24 cellular contexts compared by ENCODE assay signal in genomic region chr4:124386648-124387047, GRCh38.
DNase-seq lines count a peak whose midpoint lies in the region; ATAC-seq and TF ChIP-seq lines count a peak whose summit lies in the region.
"Had no signal": no experiment of that assay in that cellular context is flagged by ENCODE, and none has a peak within 500 bp of the region (broad histone marks: within the 10 kb centered on the region; RNA-seq: fewer than 3 reads in every experiment).

No MANE protein-coding gene starts in this region.

- H3K4me3 ChIP-seq in GM12865 (ENCODE audit: low read depth, low read length) (no peak overlapping the region), choroid plexus epithelial cell (ENCODE audit: low read depth, low read length) (no peak overlapping the region), tibial artery (no peak overlapping the region)
- H3K4me3 ChIP-seq: A549, esophagus muscularis mucosa had no signal

- TF ChIP-seq CTCF in GM12865 (IDR thresholded peaks at IDR 0.05; ENCODE audit: insufficient read depth, low read depth, low read length, missing control alignments) (no peak), choroid plexus epithelial cell (conservative IDR thresholded peaks at IDR 0.05; ENCODE audit: low read depth, low read length) (no peak), mesothelial cell of epicardium (IDR thresholded peaks at IDR 0.05; ENCODE audit: unreplicated experiment) (no peak), tibial artery (IDR thresholded peaks at IDR 0.05) (no peak)

- H3K36me3 Mint-ChIP-seq in activated CD4-positive, alpha-beta T cell treated with anti-CD3 and anti-CD28 coated beads, Interleukin-2, amount 10 ng/mL, durations not matched to agents 24 days and 14 days (ENCODE audit: low read depth), result no peaks in the 10 kb centered on the region
- no peaks in the 10 kb centered on the region for H3K36me3 Mint-ChIP-seq in mesothelial cell of epicardium
- H3K36me3 Mint-ChIP-seq: activated naive CD4-positive, alpha-beta T cell treated with anti-CD3 and anti-CD28 coated beads, Interleukin-2, amount 50 U/mL, for 24 hours had no signal

- peaks cover 0 to 16% (median 1%) of the 10 kb centered on the region in 4 donors for H3K4me1 ChIP-seq in tibial artery
- H3K4me1 ChIP-seq: ascending aorta had no signal

- ATAC-seq in GM19467 (IDR thresholded peaks at IDR 0.05; ENCODE audit: unreplicated experiment), result peak; percentile 50
- ATAC-seq in HG03521 (IDR thresholded peaks at IDR 0.05; ENCODE audit: unreplicated experiment), result peak; percentile 66
- ATAC-seq in HG02759 (IDR thresholded peaks at IDR 0.05; ENCODE audit: unreplicated experiment), result no peak
- ATAC-seq: A549, Right ventricle myocardium inferior had no signal

- no peaks in the 10 kb centered on the region for H3K9me3 Mint-ChIP-seq in activated CD4-positive, alpha-beta T cell treated with anti-CD3 and anti-CD28 coated beads, Interleukin-2, amount 10 ng/mL, durations not matched to agents 24 days and 14 days
- no peaks in the 10 kb centered on the region for H3K9me3 Mint-ChIP-seq in mesothelial cell of epicardium
- H3K9me3 Mint-ChIP-seq: activated naive CD4-positive, alpha-beta T cell treated with anti-CD3 and anti-CD28 coated beads, Interleukin-2, amount 50 U/mL, for 24 hours; activated T-helper 1 cell treated with anti-CD3 and anti-CD28 coated beads, Interleukin-12 subunit alpha, Interleukin-12 subunit beta, Interleukin-2, Interleukin-4 antibody, amounts not matched to agents 30 ng/mL and 10 ng/mL and 1 ng/mL, durations not matched to agents 14 hours and 24 hours and 36 hours had no signal

- peak overlapping the region in 1 of 2 donors; percentile 22 for H3K27ac ChIP-seq in tibial artery
- H3K27ac ChIP-seq: A549, ascending aorta, esophagus muscularis mucosa, KMS-11 had no signal

- H3K27ac Mint-ChIP-seq in activated CD4-positive, alpha-beta T cell treated with anti-CD3 and anti-CD28 coated beads, Interleukin-2, amount 10 ng/mL, durations not matched to agents 24 days and 14 days, result no peak overlapping the region
- H3K27ac Mint-ChIP-seq in mesothelial cell of epicardium, result no peak overlapping the region
- H3K27ac Mint-ChIP-seq: activated naive CD4-positive, alpha-beta T cell treated with anti-CD3 and anti-CD28 coated beads, Interleukin-2, amount 50 U/mL, for 24 hours; activated T-helper 1 cell treated with anti-CD3 and anti-CD28 coated beads, Interleukin-12 subunit alpha, Interleukin-12 subunit beta, Interleukin-2, Interleukin-4 antibody, amounts not matched to agents 30 ng/mL and 10 ng/mL and 1 ng/mL, durations not matched to agents 14 hours and 24 hours and 36 hours had no signal

- no peaks in the 10 kb centered on the region for H3K9me3 ChIP-seq in tibial artery
- H3K9me3 ChIP-seq: A549, ascending aorta, esophagus muscularis mucosa had no signal

- peak; percentile 7 for DNase-seq in GM12865 (ENCODE audit: low read depth)
- peak; percentile 68 for DNase-seq in choroid plexus epithelial cell (ENCODE audit: low read depth)
- DNase-seq in activated CD4-positive, alpha-beta T cell treated with anti-CD3 and anti-CD28 coated beads, Interleukin-2, amount 10 ng/mL, durations not matched to agents 24 days and 14 days, result no peak
- no peak for DNase-seq in mesothelial cell of epicardium (ENCODE audit: low spot score in 2 of 2, unreplicated experiment in 2 of 2)
- no peak for DNase-seq in tibial artery
- DNase-seq: cerebellar nuclear complex; effector CD4-positive, alpha-beta T cell; EL; H7; mammary epithelial cell; NCI-H1092; NCI-H2029; retina; stimulated activated CD4-positive, alpha-beta T cell treated with anti-CD3 and anti-CD28 coated beads, Interleukin-12 subunit alpha, Interleukin-12 subunit beta, amount 100 ng/mL, for 4 hours had no signal

- intact Hi-C loops in activated CD4-positive, alpha-beta T cell treated with anti-CD3 and anti-CD28 coated beads, Interleukin-2, amount 10 ng/mL, durations not matched to agents 24 days and 14 days (cut with micrococcal nuclease), result no loop called here
- intact Hi-C loops in tibial artery (cut with DNase I; ENCODE audit: low total_unique reads), result no loop called here

- H3K36me3 ChIP-seq in tibial artery, result no peaks in the 10 kb centered on the region
- H3K36me3 ChIP-seq: ascending aorta, esophagus muscularis mucosa had no signal

- H3K27me3 Mint-ChIP-seq in activated CD4-positive, alpha-beta T cell treated with anti-CD3 and anti-CD28 coated beads, Interleukin-2, amount 10 ng/mL, durations not matched to agents 24 days and 14 days, result no peaks in the 10 kb centered on the region
- H3K27me3 Mint-ChIP-seq in mesothelial cell of epicardium (ENCODE audit: low read depth), result no peaks in the 10 kb centered on the region
- H3K27me3 Mint-ChIP-seq: activated naive CD4-positive, alpha-beta T cell treated with anti-CD3 and anti-CD28 coated beads, Interleukin-2, amount 50 U/mL, for 24 hours had no signal

- no peaks in the 10 kb centered on the region for H3K27me3 ChIP-seq in tibial artery
- H3K27me3 ChIP-seq: ascending aorta, esophagus muscularis mucosa had no signal

- no peaks in the 10 kb centered on the region for H3K4me1 Mint-ChIP-seq in activated CD4-positive, alpha-beta T cell treated with anti-CD3 and anti-CD28 coated beads, Interleukin-2, amount 10 ng/mL, durations not matched to agents 24 days and 14 days
- peaks cover 22% of the 10 kb centered on the region for H3K4me1 Mint-ChIP-seq in mesothelial cell of epicardium
- H3K4me1 Mint-ChIP-seq: activated naive CD4-positive, alpha-beta T cell treated with anti-CD3 and anti-CD28 coated beads, Interleukin-2, amount 50 U/mL, for 24 hours had no signal

- H3K4me3 Mint-ChIP-seq in activated CD4-positive, alpha-beta T cell treated with anti-CD3 and anti-CD28 coated beads, Interleukin-2, amount 10 ng/mL, durations not matched to agents 24 days and 14 days, result no peak overlapping the region
- H3K4me3 Mint-ChIP-seq in mesothelial cell of epicardium, result no peak overlapping the region
- H3K4me3 Mint-ChIP-seq: activated naive CD4-positive, alpha-beta T cell treated with anti-CD3 and anti-CD28 coated beads, Interleukin-2, amount 50 U/mL, for 24 hours; activated T-helper 1 cell treated with anti-CD3 and anti-CD28 coated beads, Interleukin-12 subunit alpha, Interleukin-12 subunit beta, Interleukin-2, Interleukin-4 antibody, amounts not matched to agents 30 ng/mL and 10 ng/mL and 1 ng/mL, durations not matched to agents 14 hours and 24 hours and 36 hours had no signal

Comparison
In these comparisons a context has a peak if more than half of its experiments do, and no peak if none do; other contexts are left out.
1. DNase-seq: peak in GM12865 (single experiment) and choroid plexus epithelial cell (single experiment); none in activated CD4-positive, alpha-beta T cell treated with anti-CD3 and anti-CD28 coated beads, Interleukin-2, amount 10 ng/mL, durations not matched to agents 24 days and 14 days (single experiment), mesothelial cell of epicardium (0 of 2) and tibial artery (0 of 2).